23 cellular contexts compared by ENCODE assay signal in the genomic region with DNA sequence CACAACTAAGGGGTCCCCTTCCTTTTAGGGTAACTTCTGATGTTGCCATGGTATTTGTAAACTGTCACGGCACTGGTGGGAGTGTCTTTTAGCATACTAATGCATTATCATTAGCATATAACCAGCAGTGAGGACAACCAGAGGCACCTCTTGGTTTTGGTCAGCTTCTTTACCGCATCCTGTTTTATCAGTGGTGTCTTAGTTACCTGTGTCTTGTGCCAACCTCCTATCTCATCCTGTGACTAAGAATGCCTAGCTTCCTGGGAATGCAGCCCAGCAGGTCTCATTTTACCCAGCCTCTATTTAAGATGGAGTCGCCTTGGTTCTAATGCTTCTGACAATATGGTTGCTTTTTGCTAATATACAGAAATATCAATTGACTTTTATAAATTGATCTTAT. TPM values are rescaled to one million over a fixed set of nuclear protein-coding genes. Genes with fewer than 3 reads are reported as not detected.
A peak's percentile ranks its signal among the peaks of the same experiment; 100 is the strongest.
DNase-seq lines count a peak whose midpoint lies in the region; ATAC-seq, FAIRE-seq and TF ChIP-seq lines count a peak whose summit lies in the region.
"Had no signal": no experiment of that assay in that cellular context is flagged by ENCODE, and none has a peak within 500 bp of the region (broad histone marks: within the 10 kb centered on the region; RNA-seq: fewer than 3 reads in every experiment).

No MANE protein-coding gene starts in this region.

- H3K9me2 ChIP-seq in SK-N-SH, result no peaks in the 10 kb centered on the region

- H3K4me3 ChIP-seq in SK-N-SH (ENCODE audit: low read depth in 2 of 2, low read length in 1 of 2) (no peak overlapping the region), keratinocyte (ENCODE audit: control insufficient read depth in 2 of 3, extremely low read depth in 1 of 3, insufficient read depth in 2 of 3, low read depth in 1 of 3, low read length in 3 of 3) (no peak overlapping the region)
- H3K4me3 ChIP-seq: GM23248, SK-N-MC had no signal

- H3K27me3 ChIP-seq in SK-N-SH (ENCODE audit: insufficient read depth), result no peaks in the 10 kb centered on the region
- no peaks in the 10 kb centered on the region for H3K27me3 ChIP-seq in H9 (ENCODE audit: insufficient read depth, low read length)
- H3K27me3 ChIP-seq in keratinocyte (ENCODE audit: control insufficient read depth, extremely low read depth, insufficient read depth, low read length), result no peaks in the 10 kb centered on the region

- no peak for TF ChIP-seq EP300 in SK-N-SH (IDR thresholded peaks at IDR 0.05; ENCODE audit: borderline replicate concordance in 1 of 2, low read depth in 1 of 2, low read length in 1 of 2)

- H4K20me1 ChIP-seq in SK-N-SH (ENCODE audit: insufficient read depth) (no peaks in the 10 kb centered on the region), H9 (ENCODE audit: control insufficient read depth, insufficient read depth, insufficient read length) (no peaks in the 10 kb centered on the region), keratinocyte (ENCODE audit: control insufficient read depth, extremely low read depth, insufficient read depth, low read length) (no peaks in the 10 kb centered on the region)

- no peak overlapping the region for H2AK5ac ChIP-seq in H9 (ENCODE audit: insufficient read length, low read length)

- H3K36me3 ChIP-seq in SK-N-SH (replicated peaks in 1 of 2; ENCODE audit: control insufficient read depth in 1 of 2, insufficient read depth in 2 of 2, low read length in 1 of 2), result peaks cover 0 to 8% of the 10 kb centered on the region in 2 experiments
- H3K36me3 ChIP-seq in keratinocyte (ENCODE audit: control insufficient read depth in 2 of 2, extremely low read depth in 1 of 2, insufficient read depth in 2 of 2, low read length in 2 of 2), result peaks cover 0 to under 1% of the 10 kb centered on the region in 2 experiments

- H3T11ph ChIP-seq in H9 (ENCODE audit: low read length), result no peak overlapping the region

- no peak overlapping the region for H3K56ac ChIP-seq in H9 (ENCODE audit: insufficient read length, low read depth, low read length)

- no peak overlapping the region for H4K5ac ChIP-seq in H9 (ENCODE audit: insufficient read length, low read depth, low read length)

- H3K9me3 ChIP-seq in SK-N-SH, result no peaks in the 10 kb centered on the region
- no peaks in the 10 kb centered on the region for H3K9me3 ChIP-seq in H9 (ENCODE audit: control insufficient read depth, low read depth, low read length)
- H3K9me3 ChIP-seq in keratinocyte (ENCODE audit: control insufficient read depth, low read depth, low read length), result no peaks in the 10 kb centered on the region

- intact Hi-C loops in Right ventricle myocardium superior (cut with DNase I), result no loop called here

- H3K4me1 Mint-ChIP-seq in H9, result peaks cover 24 to 28% of the 10 kb centered on the region in 2 experiments
- peaks cover 30% of the 10 kb centered on the region for H3K4me1 Mint-ChIP-seq in WTC11

- FAIRE-seq in keratinocyte (lab: Jason Lieb, UNC), result peak; percentile 98
- FAIRE-seq: GM18507 had no signal

- no peak overlapping the region for H3K18ac ChIP-seq in H9 (ENCODE audit: insufficient read length, low read depth, low read length)

- TF ChIP-seq CTCF in SK-N-SH (IDR thresholded peaks at IDR 0.05) (no peak), H9 (conservative IDR thresholded peaks at IDR 0.05) (no peak), WTC11 (IDR thresholded peaks at IDR 0.05) (no peak), keratinocyte (optimal IDR thresholded peaks at IDR 0.05 in 1 of 3, IDR thresholded peaks at IDR 0.05 in 1 of 3, conservative IDR thresholded peaks at IDR 0.05 in 1 of 3; ENCODE audit: extremely low read depth in 1 of 3, insufficient read depth in 2 of 3, low read length in 3 of 3) (no peak)

- CTCF ChIA-PET in SK-N-SH (lab: Yijun Ruan, JAX), result interaction anchor here (0.6 to 4.7 kb wide), 5 partner anchors 8 to 87 kb away, joined by 3 to 33 read pairs (median 5); no protein-coding TSS in a partner anchor
- CTCF ChIA-PET in WTC11 (lab: Charles Lee), result interaction anchor here (0.6 to 1.4 kb wide), 4 partner anchors 10 to 116 kb away, joined by 3 to 4 read pairs (median 4); no protein-coding TSS in a partner anchor

- H4K8ac ChIP-seq in H9 (replicated peaks; ENCODE audit: insufficient read length, low read depth, low read length), result no peak overlapping the region

- no peak overlapping the region for H2BK15ac ChIP-seq in H9 (ENCODE audit: low read depth, low read length)

- peaks cover 2% of the 10 kb centered on the region for H3K9me1 ChIP-seq in keratinocyte (ENCODE audit: control insufficient read depth, extremely low read depth, insufficient read depth, low read length)

- H3K4me2 ChIP-seq in SK-N-SH (no peak overlapping the region), H9 (ENCODE audit: insufficient read depth, insufficient read length, low read length) (no peak overlapping the region), keratinocyte (ENCODE audit: control insufficient read depth, extremely low read depth, insufficient read depth, low read depth, low read length) (peak overlapping the region; percentile 50)

- H3K4me1 ChIP-seq in SK-N-SH (ENCODE audit: control insufficient read depth in 1 of 2, insufficient read depth in 2 of 2, low read depth in 1 of 2, low read length in 1 of 2) (peaks cover 0 to 6% of the 10 kb centered on the region in 2 experiments; a peak in 1 of 4 replicates), H9 (ENCODE audit: insufficient read depth, low read length) (peaks cover 3% of the 10 kb centered on the region; the same call in 1 of the 2 replicates), keratinocyte (ENCODE audit: control insufficient read depth, extremely low read depth, insufficient read depth, low read length) (peaks cover 19% of the 10 kb centered on the region)

- no peak overlapping the region for H3K4ac ChIP-seq in H9 (ENCODE audit: low read depth, low read length)

- WGBS in SK-N-SH (ENCODE audit: low lambda C conversion rate), result 92% methylated on average over 3 of the region's 3 CpGs
- no CpG with 5 or more reads among the region's 3 CpGs for WGBS in H9 (ENCODE audit: extremely low coverage, insufficient read length, low lambda C conversion rate)

- H2BK20ac ChIP-seq in H9 (ENCODE audit: low read depth, low read length, poor library complexity, severe bottlenecking), result no peak overlapping the region

- POLR2A ChIA-PET in SK-N-SH (lab: Yijun Ruan, JAX), result no interaction called here
- POLR2A ChIA-PET in WTC11 (lab: Charles Lee), result interaction anchor here (0.7 kb wide), 1 partner anchor 66 kb away, joined by 4 read pairs; no protein-coding TSS in a partner anchor

- no peaks in the 10 kb centered on the region for H3K9me3 Mint-ChIP-seq in H9
- no peaks in the 10 kb centered on the region for H3K9me3 Mint-ChIP-seq in WTC11
- H3K9me3 Mint-ChIP-seq: CD4-positive, alpha-beta memory T cell; HFFc6 had no signal

- H3K79me1 ChIP-seq in H9 (ENCODE audit: insufficient read depth, low read depth, low read length, poor library complexity, severe bottlenecking), result no peaks in the 10 kb centered on the region

- H2BK12ac ChIP-seq in H9 (ENCODE audit: insufficient read length, low read depth, low read length), result no peak overlapping the region

- no peak overlapping the region for H3K14ac ChIP-seq in H9 (ENCODE audit: insufficient read depth, low read length)

- no peaks in the 10 kb centered on the region for H3K23me2 ChIP-seq in H9 (ENCODE audit: insufficient read length, low read depth, low read length, poor library complexity, severe bottlenecking)

- no peak for DNase-seq in SK-N-SH
- no peak for DNase-seq in H9
- DNase-seq in WTC11 (ENCODE audit: low spot score), result no peak
- DNase-seq in keratinocyte (ENCODE audit: low read depth, low spot score), result peak; percentile 40
- no peak for DNase-seq in Right ventricle myocardium superior
- DNase-seq in NCI-H1694 treated with DMSO at 0.1 percent for 48 hours (lab: John Stamatoyannopoulos, UW), result no peak
- DNase-seq: CD4-positive, alpha-beta memory T cell; DMS79; GM23248; HFFc6; IMR-90; Kasumi-1; NCI-H1105 treated with DMSO at 0.1 percent for 48 hours; NCI-H1930; NCI-H446; NCI-H69; NK-92 treated with Interleukin-12 subunit alpha and Interleukin-12 subunit beta, amount 100 ng/mL, for 24 hours had no signal

- ATAC-seq in SK-N-SH treated with all-trans-retinoic acid at 6 μM for 48 hours, result no peak
- peak; percentile 60 for ATAC-seq in WTC11
- no peak for ATAC-seq in Right ventricle myocardium superior (ENCODE audit: poor library complexity)
- ATAC-seq in GM21576 (IDR thresholded peaks at IDR 0.05; ENCODE audit: unreplicated experiment), result no peak
- ATAC-seq: Right ventricle myocardium inferior had no signal

- H3K79me2 ChIP-seq in SK-N-SH (ENCODE audit: insufficient read depth) (no peaks in the 10 kb centered on the region), H9 (ENCODE audit: insufficient read depth, low read length) (no peaks in the 10 kb centered on the region), keratinocyte (ENCODE audit: control insufficient read depth, insufficient read depth, low read length) (no peaks in the 10 kb centered on the region)

- no peak overlapping the region for H3K4me3 Mint-ChIP-seq in H9
- H3K4me3 Mint-ChIP-seq in WTC11, result no peak overlapping the region
- H3K4me3 Mint-ChIP-seq: CD4-positive, alpha-beta memory T cell; HFFc6 had no signal

- H2BK120ac ChIP-seq in H9 (ENCODE audit: low read depth, low read length, poor library complexity, severe bottlenecking), result no peak overlapping the region

- no peak overlapping the region for H3K23ac ChIP-seq in H9 (ENCODE audit: insufficient read length, low read depth, low read length)

- no peak for TF ChIP-seq RAD21 in SK-N-SH (IDR thresholded peaks at IDR 0.05; ENCODE audit: low read length)

- H4K91ac ChIP-seq in H9 (ENCODE audit: insufficient read length, low read depth, low read length), result no peak overlapping the region

- H2AFZ ChIP-seq in SK-N-SH (ENCODE audit: low read depth), result no peak overlapping the region
- no peak overlapping the region for H2AFZ ChIP-seq in H9 (ENCODE audit: low read length)
- peak overlapping the region; percentile 32 for H2AFZ ChIP-seq in keratinocyte (ENCODE audit: control insufficient read depth, low read length)
- H2AFZ ChIP-seq: GM23248 had no signal

- H3K9ac ChIP-seq in SK-N-SH, result no peak overlapping the region
- H3K9ac ChIP-seq in H9 (ENCODE audit: extremely low read depth, insufficient read length, low read length), result no peak overlapping the region
- no peak overlapping the region for H3K9ac ChIP-seq in keratinocyte (ENCODE audit: control insufficient read depth, extremely low read depth, insufficient read depth, low read length)
- H3K9ac ChIP-seq: GM23248 had no signal

- peaks cover 11% of the 10 kb centered on the region for H3F3A ChIP-seq in SK-N-SH (replicated peaks; ENCODE audit: insufficient read depth)

- peaks cover 0 to 5% (median under 1%) of the 10 kb centered on the region in 3 experiments; a peak in 4 of 7 replicates for H3K36me3 Mint-ChIP-seq in H9 (ENCODE audit: insufficient read depth in 1 of 3, low read depth in 3 of 3)
- H3K36me3 Mint-ChIP-seq in WTC11, result peaks cover 3% of the 10 kb centered on the region; the same call in 1 of the 2 replicates

- H3K27ac Mint-ChIP-seq in H9 (peak overlapping the region in 2 of 3 experiments; percentile 36 to 54; a peak in 2 of 7 replicates), WTC11 (no peak overlapping the region)
- H3K27ac Mint-ChIP-seq: CD4-positive, alpha-beta memory T cell; HFFc6 had no signal

- dilution Hi-C loops in keratinocyte (cut with MboI; ENCODE audit: extremely low pct_ligation_motif_present, low sequenced_read_pairs), result no loop called here

- H2BK5ac ChIP-seq in H9 (ENCODE audit: insufficient read length, low read length), result no peak overlapping the region

- H3K27me3 Mint-ChIP-seq in H9 (ENCODE audit: low read depth), result no peaks in the 10 kb centered on the region
- H3K27me3 Mint-ChIP-seq in WTC11 (ENCODE audit: low read depth), result no peaks in the 10 kb centered on the region
- H3K27me3 Mint-ChIP-seq: CD4-positive, alpha-beta memory T cell had no signal

- no peak overlapping the region for H3K27ac ChIP-seq in SK-N-SH (ENCODE audit: low read depth in 2 of 2, low read length in 1 of 2)
- H3K27ac ChIP-seq in H9 (ENCODE audit: insufficient read length, low read depth, low read length), result no peak overlapping the region
- H3K27ac ChIP-seq in keratinocyte (ENCODE audit: control insufficient read depth, insufficient read depth, low read length), result peak overlapping the region; percentile 72
- H3K27ac ChIP-seq: 22Rv1, GM23248, SK-N-MC had no signal

RNA-seq across cellular contexts. Expression of a gene that starts 54.9 kb away (rescaled TPM):
- polyA plus RNA-seq in SK-N-SH (2012; rRNA removed) (20.4 and 29.9 TPM in 2 replicates), keratinocyte (21.9 to 39.5 TPM (median 32.8 TPM) in 3 replicates)
- 24.3 and 25.2 TPM in 2 replicates for polyA plus RNA-seq in SK-N-SH (2012; cell fraction: cytosol; rRNA removed)
- polyA plus RNA-seq in SK-N-SH (2012; cell fraction: nucleus; rRNA removed), result 33.9 and 44.9 TPM in 2 replicates
- total RNA-seq in H9 (2021) (23.2 and 26.0 TPM in 2 replicates), WTC11 (2021) (25.6 to 28.5 TPM (median 28.4 TPM) in 3 replicates), Right ventricle myocardium superior (6.7 TPM)
- polyA plus RNA-seq in keratinocyte (2011; ENCODE audit: low read depth), result 21.9 TPM
- 25.6 and 36.9 TPM in 2 replicates for polyA plus RNA-seq in keratinocyte (2011; cell fraction: cytosol; rRNA removed)
- 45.9 and 48.0 TPM in 2 replicates for polyA plus RNA-seq in keratinocyte (2011; cell fraction: nucleus; rRNA removed)
- 9.4 and 13.8 TPM in 2 replicates for polyA plus RNA-seq in keratinocyte (2012; ENCODE audit: low replicate concordance)
- polyA minus RNA-seq in keratinocyte, result 38.2 to 49.5 TPM (median 47.0 TPM) in 3 replicates
- polyA minus RNA-seq in keratinocyte (2011; cell fraction: cytosol; rRNA and poly(A)+ RNA removed), result 24.7 TPM
- 25.0 and 50.1 TPM in 2 replicates for polyA minus RNA-seq in keratinocyte (2011; cell fraction: nucleus; rRNA and poly(A)+ RNA removed)
